In the genomic region with DNA sequence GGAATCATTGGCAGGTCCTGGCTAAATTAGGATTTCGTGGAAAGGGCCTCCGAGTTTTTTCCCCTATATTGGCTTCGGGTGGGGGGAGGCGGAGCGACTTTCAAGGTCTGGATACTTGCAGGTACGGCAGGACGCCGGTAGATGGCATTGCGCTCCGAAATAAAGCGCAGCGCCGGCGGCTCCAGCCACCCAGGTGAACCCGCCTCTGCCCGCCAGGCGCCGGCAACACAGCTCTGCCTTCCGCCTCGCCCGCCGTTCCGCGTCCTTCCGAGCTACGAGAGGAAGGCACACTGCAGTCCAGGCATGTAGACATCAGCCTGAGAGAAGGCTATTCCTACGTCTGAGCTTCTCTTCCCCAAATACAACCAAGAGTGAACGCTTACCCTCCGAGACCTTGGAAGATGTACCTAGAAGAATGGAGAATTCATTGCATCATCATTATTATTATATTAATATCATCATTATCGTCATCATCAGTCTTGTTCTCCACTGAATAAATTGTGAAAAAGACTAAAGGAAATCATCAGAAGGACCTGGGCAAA, we compare ENCODE assay signal across 8 cellular contexts.
DNase-seq lines count a peak whose midpoint lies in the region; ATAC-seq and TF ChIP-seq lines count a peak whose summit lies in the region.

No MANE protein-coding gene starts in this region.

- ATAC-seq in HG02763 (IDR thresholded peaks at IDR 0.05; ENCODE audit: unreplicated experiment) = peak; percentile 100

- TF ChIP-seq CTCF in GM12875 (IDR thresholded peaks at IDR 0.05; ENCODE audit: borderline replicate concordance, insufficient read depth, low read depth, low read length) (peak; percentile 89), right atrium auricular region (IDR thresholded peaks at IDR 0.05) (peak; percentile 81 to 92)

- H3K27ac ChIP-seq in right atrium auricular region = peak overlapping the region; percentile 83 to 88

- peaks cover 0 to 20% of the 10 kb centered on the region in 2 donors for H3K4me1 ChIP-seq in right atrium auricular region

- H3K9me3 ChIP-seq in right atrium auricular region = no peaks in the 10 kb centered on the region

- H3K4me3 ChIP-seq in GM12875 (ENCODE audit: low read depth, low read length) (no peak overlapping the region), right atrium auricular region (peak overlapping the region; percentile 18 to 35)

- H3K36me3 ChIP-seq in right atrium auricular region = no peaks in the 10 kb centered on the region

- H3K27me3 ChIP-seq in right atrium auricular region = peaks cover 9 to 15% of the 10 kb centered on the region in 2 donors

- DNase-seq in NCI-H1105 (lab: John Stamatoyannopoulos, UW) (peak; percentile 95), SW 1271 (lab: John Stamatoyannopoulos, UW) (peak; percentile 38 to 76), amygdala (lab: John Stamatoyannopoulos, UW) (peak in 47 of 56 donors; percentile 2 to 75 (median 37)), right atrium auricular region (ENCODE audit: low spot score) (peak; percentile 87), putamen (ENCODE audit: low spot score) (peak; percentile 70), epidermal melanocyte (ENCODE audit: insufficient read length, low spot score) (no peak)
